ENCODE assay signal across 10 cellular contexts in the genomic region with DNA sequence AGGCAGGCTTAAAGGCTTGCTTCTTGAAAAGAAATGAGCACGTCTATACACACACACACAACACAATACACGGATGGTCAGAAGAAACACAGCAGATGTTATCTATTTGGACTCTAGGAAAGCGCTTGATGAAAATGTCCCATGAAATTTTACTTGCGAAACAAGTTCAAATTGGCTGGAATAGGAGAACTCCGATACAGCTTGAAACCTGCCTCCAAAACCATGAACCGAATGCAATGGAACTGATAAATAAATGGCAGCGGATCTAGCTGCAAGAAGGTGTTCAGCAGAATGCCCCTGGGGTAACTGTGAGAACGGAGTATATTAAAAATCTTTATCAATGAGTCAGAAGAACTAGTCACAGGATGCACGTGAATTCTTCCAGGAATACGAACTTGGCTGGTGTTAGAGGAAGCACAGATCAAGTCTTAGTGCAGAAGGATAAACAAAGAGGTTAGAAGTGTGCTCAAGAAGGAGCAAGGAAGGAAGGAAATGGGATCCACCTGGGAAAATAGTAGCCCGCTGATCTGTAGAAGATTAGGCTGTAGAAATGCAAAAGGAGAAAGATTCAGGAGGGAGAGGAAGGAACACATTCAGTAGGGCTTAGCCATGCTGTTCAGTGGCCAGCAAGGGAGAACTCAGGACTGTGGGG.
DNase-seq lines count a peak whose midpoint lies in the region; ATAC-seq and TF ChIP-seq lines count a peak whose summit lies in the region.
"Had no signal": no experiment of that assay in that cellular context is flagged by ENCODE, and none has a peak within 500 bp of the region (broad histone marks: within the 10 kb centered on the region; RNA-seq: fewer than 3 reads in every experiment).

No MANE protein-coding gene starts in this region.

- H3K9ac ChIP-seq in PC-3 (ENCODE audit: low read length) (no peak overlapping the region), muscle layer of colon (ENCODE audit: low read length) (no peak overlapping the region)

- H3K9me3 ChIP-seq in AG04450 (ENCODE audit: control insufficient read depth, insufficient read depth, low read length) (no peaks in the 10 kb centered on the region), PC-3 (ENCODE audit: low read length) (no peaks in the 10 kb centered on the region), muscle layer of colon (ENCODE audit: low read length) (no peaks in the 10 kb centered on the region)

- H3K4me1 ChIP-seq in PC-3 (ENCODE audit: insufficient read depth, low read length) (peaks cover 9% of the 10 kb centered on the region), muscle layer of colon (ENCODE audit: insufficient read depth, low read length) (no peaks in the 10 kb centered on the region)

- no peaks in the 10 kb centered on the region for H3K36me3 ChIP-seq in PC-3 (ENCODE audit: low read depth, low read length)
- no peaks in the 10 kb centered on the region for H3K36me3 ChIP-seq in muscle layer of colon (ENCODE audit: insufficient read depth, low read length)

- peak overlapping the region; percentile 35 for H3K4me3 ChIP-seq in AG04450 (ENCODE audit: low read depth, low read length)
- H3K4me3 ChIP-seq in PC-3 (ENCODE audit: low read length): no peak overlapping the region
- H3K4me3 ChIP-seq in epithelial cell of esophagus (ENCODE audit: low read length): no peak overlapping the region
- no peak overlapping the region for H3K4me3 ChIP-seq in muscle layer of colon (ENCODE audit: low read depth in 1 of 2, low read length in 2 of 2)

- CTCF ChIA-PET in AG04450 (lab: Charles Lee): interaction anchor here (0.7 to 2.1 kb wide), 6 partner anchors 8 to 519 kb away, joined by 3 to 6 read pairs (median 3); no protein-coding TSS in a partner anchor
- CTCF ChIA-PET in PC-3 (lab: Charles Lee): no interaction called here

- ATAC-seq in PC-3 (peak; percentile 67), HG03469 (IDR thresholded peaks at IDR 0.05; ENCODE audit: unreplicated experiment) (no peak), HG03460 (IDR thresholded peaks at IDR 0.05; ENCODE audit: unreplicated experiment) (no peak)

- intact Hi-C loops in PC-3 (cut with micrococcal nuclease): no loop called here

- H3K9me2 ChIP-seq in PC-3 (replicated peaks; ENCODE audit: low read length): no peaks in the 10 kb centered on the region

- H3K27me3 ChIP-seq in AG04450 (ENCODE audit: control insufficient read depth, insufficient read depth, low read length) (no peaks in the 10 kb centered on the region), PC-3 (ENCODE audit: low read length) (peaks cover 3% of the 10 kb centered on the region; the same call in 1 of the 2 replicates), muscle layer of colon (ENCODE audit: control insufficient read depth in 1 of 2, insufficient read depth in 2 of 2, low read length in 2 of 2) (no peaks in the 10 kb centered on the region)

- H2AFZ ChIP-seq in PC-3 (ENCODE audit: low read length): no peak overlapping the region

- TF ChIP-seq CTCF in AG04450 (IDR thresholded peaks at IDR 0.05; ENCODE audit: low read depth, low read length): no peak
- no peak for TF ChIP-seq CTCF in PC-3 (conservative IDR thresholded peaks at IDR 0.05; ENCODE audit: low read depth, low read length)
- TF ChIP-seq CTCF in epithelial cell of esophagus (IDR thresholded peaks at IDR 0.05; ENCODE audit: insufficient read depth, low read depth, low read length, missing control alignments): no peak

- H3F3A ChIP-seq in PC-3 (ENCODE audit: low read length, unreplicated experiment): no peaks in the 10 kb centered on the region

- H3K4me2 ChIP-seq in PC-3 (ENCODE audit: low read length): peak overlapping the region; percentile 45

- H3K27ac ChIP-seq in AG04450 (ENCODE audit: low read depth, low read length) (peak overlapping the region; percentile 97), PC-3 (ENCODE audit: low read length) (peak overlapping the region; percentile 53), muscle layer of colon (ENCODE audit: low read depth, low read length) (peak overlapping the region; percentile 13)

- no peaks in the 10 kb centered on the region for H3K79me2 ChIP-seq in PC-3 (ENCODE audit: low read length)

- POLR2A ChIA-PET in AG04450 (lab: Yijun Ruan, JAX): interaction anchor here (0.6 to 2.7 kb wide), 10 partner anchors 8 to 689 kb away, joined by 3 to 16 read pairs (median 3); partner anchors contain the start of genes PFKFB3 and SFMBT2
- POLR2A ChIA-PET in PC-3 (lab: Charles Lee; ENCODE audit: unreplicated experiment): no interaction called here

- DNase-seq in AG04450 (ENCODE audit: low read depth, low spot score) (peak; percentile 95), PC-3 (peak; percentile 73), epithelial cell of esophagus (ENCODE audit: low read depth) (peak; percentile 94), HT-29 (ENCODE audit: low spot score) (no peak), DMS53 treated with DMSO at 0.1 percent for 48 hours (lab: John Stamatoyannopoulos, UW; ENCODE audit: unreplicated experiment) (no peak)
- DNase-seq: CD4-positive, alpha-beta T cell; NCI-H2081 had no signal

- BruUV-seq in PC-3 (replicated peaks; lab: Mats Ljungman, UMichigan): no TSS peak

- no peaks in the 10 kb centered on the region for H4K20me1 ChIP-seq in PC-3 (ENCODE audit: low read length)

Comparison
In these comparisons a context has a peak if more than half of its experiments do, and no peak if none do; other contexts are left out.
1. DNase-seq: peak in AG04450 (single experiment), PC-3 (single experiment) and epithelial cell of esophagus (single experiment); none in HT-29 (single experiment) and DMS53 treated with DMSO at 0.1 percent for 48 hours (single experiment).
2. H3K27ac ChIP-seq: peak in every context shown above with its lines; median percentile 97 in AG04450; 53 in PC-3; 13 in muscle layer of colon.